12 cellular contexts compared by ENCODE assay signal in genomic region chr12:90065301-90065801, GRCh38.
DNase-seq lines count a peak whose midpoint lies in the region; TF ChIP-seq lines count a peak whose summit lies in the region.
"Had no signal": no experiment of that assay in that cellular context is flagged by ENCODE, and none has a peak within 500 bp of the region (broad histone marks: within the 10 kb centered on the region; RNA-seq: fewer than 3 reads in every experiment).

No MANE protein-coding gene starts in this region.

- TF ChIP-seq CTCF in OCI-LY7 (conservative IDR thresholded peaks at IDR 0.05; ENCODE audit: low read length) (no peak), mesothelial cell of epicardium (IDR thresholded peaks at IDR 0.05; ENCODE audit: unreplicated experiment) (no peak)

- intact Hi-C loops in OCI-LY7 (cut with micrococcal nuclease; ENCODE audit: unreplicated experiment), result no loop called here

- BruUV-seq in OCI-LY7 (replicated peaks; lab: Mats Ljungman, UMichigan), result no TSS peak

- no peaks in the 10 kb centered on the region for H3K4me1 ChIP-seq in OCI-LY7 (ENCODE audit: insufficient read depth, low read length, poor library complexity, severe bottlenecking)
- H3K4me1 ChIP-seq: uterus had no signal

- H2AFZ ChIP-seq in OCI-LY7 (ENCODE audit: low read length), result peak overlapping the region; percentile 4; the same call in 1 of the 2 replicates

- no peaks in the 10 kb centered on the region for H3K27me3 Mint-ChIP-seq in mesothelial cell of epicardium (ENCODE audit: low read depth)

- no peaks in the 10 kb centered on the region for H3K79me2 ChIP-seq in OCI-LY7 (ENCODE audit: insufficient read depth, low read depth, low read length)

- peaks cover 3% of the 10 kb centered on the region; the same call in 1 of the 2 replicates for H3K9me3 ChIP-seq in OCI-LY7 (ENCODE audit: low read length)
- H3K9me3 ChIP-seq: SJSA1, uterus had no signal

- no peaks in the 10 kb centered on the region for H4K20me1 ChIP-seq in OCI-LY7 (ENCODE audit: insufficient read depth, low read length)

- H3K9me2 ChIP-seq in OCI-LY7 (ENCODE audit: insufficient read depth, low read length), result no peaks in the 10 kb centered on the region

- no peak overlapping the region for H3K4me2 ChIP-seq in OCI-LY7 (ENCODE audit: low read length)

- H3K27ac Mint-ChIP-seq in mesothelial cell of epicardium, result peak overlapping the region; percentile 6

- no peak overlapping the region for H3K27ac ChIP-seq in OCI-LY7 (ENCODE audit: low read depth, low read length, poor library complexity, severe bottlenecking)
- H3K27ac ChIP-seq: SJSA1, uterus had no signal

- no peak overlapping the region for H3K4me3 ChIP-seq in OCI-LY7 (ENCODE audit: low read depth, low read length, poor library complexity, severe bottlenecking)
- H3K4me3 ChIP-seq: SJSA1, uterus had no signal

- CTCF ChIA-PET in OCI-LY7 (lab: Charles Lee; ENCODE audit: unreplicated experiment), result no interaction called here

- peak; percentile 55 for DNase-seq in DMS 273 (lab: John Stamatoyannopoulos, UW; ENCODE audit: unreplicated experiment)
- peak; percentile 16 for DNase-seq in NCI-H1092 (lab: John Stamatoyannopoulos, UW)
- DNase-seq in OCI-LY7 (ENCODE audit: low spot score), result no peak
- no peak for DNase-seq in mesothelial cell of epicardium (ENCODE audit: low spot score in 2 of 2, unreplicated experiment in 2 of 2)
- DNase-seq in ureter (ENCODE audit: low spot score), result no peak
- no peak for DNase-seq in mucosa of gallbladder (ENCODE audit: low spot score)
- DNase-seq in activated naive CD4-positive, alpha-beta T cell treated with anti-CD3 and anti-CD28 coated beads, Interleukin-2, amount 50 U/mL, for 16 hours, result no peak
- DNase-seq in GM19238 (ENCODE audit: insufficient read length, low spot score), result no peak
- DNase-seq: activated CD4-positive, alpha-beta T cell treated with anti-CD3 and anti-CD28 coated beads for 1 hour; small intestine; uterus had no signal

- peaks cover under 1% of the 10 kb centered on the region for H3K36me3 Mint-ChIP-seq in mesothelial cell of epicardium

- peaks cover 31% of the 10 kb centered on the region for H3K4me1 Mint-ChIP-seq in mesothelial cell of epicardium

- H3K9me3 Mint-ChIP-seq in mesothelial cell of epicardium, result peaks cover under 1% of the 10 kb centered on the region

- H3K36me3 ChIP-seq in OCI-LY7 (ENCODE audit: insufficient read depth, low read length), result peaks cover under 1% of the 10 kb centered on the region; the same call in 1 of the 2 replicates
- H3K36me3 ChIP-seq: SJSA1, uterus had no signal

- POLR2A ChIA-PET in OCI-LY7 (lab: Charles Lee), result no interaction called here

- no peak overlapping the region for H3K4me3 Mint-ChIP-seq in mesothelial cell of epicardium

Comparison
In these comparisons a context has a peak if more than half of its experiments do, and no peak if none do; other contexts are left out.
1. DNase-seq: peak in DMS 273 (single experiment) and NCI-H1092 (single experiment); none in OCI-LY7 (single experiment), mesothelial cell of epicardium (0 of 2), ureter (single experiment), mucosa of gallbladder (single experiment), activated naive CD4-positive, alpha-beta T cell treated with anti-CD3 and anti-CD28 coated beads, Interleukin-2, amount 50 U/mL, for 16 hours (single experiment) and GM19238 (single experiment).